Comparison of ENCODE assay signal across 3 cellular contexts in the genomic region with DNA sequence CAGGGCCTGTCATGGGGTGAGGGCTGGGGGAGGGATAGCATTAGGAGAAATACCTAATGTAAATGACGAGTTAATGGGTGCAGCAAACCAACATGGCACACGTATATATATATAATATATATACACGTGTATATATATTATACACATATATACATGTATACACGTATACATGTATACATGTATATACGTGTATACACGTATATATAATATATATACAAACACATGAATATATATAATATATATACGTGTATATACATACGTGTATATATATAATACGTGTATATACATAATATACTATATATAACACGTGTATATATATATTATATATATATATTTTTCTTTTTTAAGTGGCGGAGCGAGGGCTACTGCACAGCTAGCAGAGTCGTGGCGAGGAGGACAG. TPM values are rescaled to one million over a fixed set of nuclear protein-coding genes. Genes with fewer than 3 reads are reported as not detected.
A peak's percentile ranks its signal among the peaks of the same experiment; 100 is the strongest.
DNase-seq lines count a peak whose midpoint lies in the region; ATAC-seq, FAIRE-seq and TF ChIP-seq lines count a peak whose summit lies in the region.
"Not testable (repeated sequence)": the region's sequence is repeated elsewhere in the genome, so short reads cannot be mapped to it uniquely, and the experiment has no call there.
"Had no signal": no experiment of that assay in that cellular context is flagged by ENCODE, and none has a peak within 500 bp of the region (broad histone marks: within the 10 kb centered on the region; RNA-seq: fewer than 3 reads in every experiment).

No MANE protein-coding gene starts in this region.

- H3K9ac ChIP-seq in K562 (ENCODE audit: insufficient read depth in 1 of 2, low read depth in 2 of 2, low read length in 2 of 2) = not testable (repeated sequence)

- H3K27me3 ChIP-seq in K562 (ENCODE audit: control insufficient read depth in 2 of 2, insufficient read depth in 2 of 2, low read length in 2 of 2) = not testable (repeated sequence)

- POLR2A ChIA-PET in K562 (lab: Yijun Ruan, JAX) = not testable (repeated sequence)

- TF ChIP-seq EP300 in K562 (IDR thresholded peaks at IDR 0.05; ENCODE audit: low read length) = not testable (repeated sequence)

- TF ChIP-seq RAD21 in K562 (CRISPR knock-in tag; conservative IDR thresholded peaks at IDR 0.05 in 1 of 2, IDR thresholded peaks at IDR 0.05 in 1 of 2) = not testable (repeated sequence)

- not testable (repeated sequence) for H3K36me3 ChIP-seq in K562 (ENCODE audit: control insufficient read depth, insufficient read depth, low read length)

- H3K4me1 ChIP-seq in K562 (replicated peaks in 1 of 2; ENCODE audit: control insufficient read depth in 2 of 2, insufficient read depth in 2 of 2, low read length in 2 of 2) = not testable (repeated sequence)

- CTCF ChIA-PET in K562 (lab: Yijun Ruan, JAX; ENCODE audit: low intra/inter-chr PET ratio) = not testable (repeated sequence)

- WGBS in K562 (ENCODE audit: insufficient coverage, low coverage, missing lambda C conversion rate) = 79% methylated on average over 13 of the region's 14 CpGs

- not testable (repeated sequence) for ATAC-seq in SK-N-SH treated with all-trans-retinoic acid at 6 μM for 48 hours, K562

- not testable (repeated sequence) for H3K79me2 ChIP-seq in K562 (ENCODE audit: control insufficient read depth, insufficient read depth, low read length)

- not testable (repeated sequence) for TF ChIP-seq CTCF in K562 (IDR thresholded peaks at IDR 0.05 in 2 of 3, conservative IDR thresholded peaks at IDR 0.05 in 1 of 3; ENCODE audit: insufficient read depth in 2 of 3, low read depth in 1 of 3, low read length in 3 of 3)

- not testable (repeated sequence) for H3K9me3 ChIP-seq in K562 (replicated peaks; ENCODE audit: control insufficient read depth, insufficient read depth, low read depth, low read length)

- not testable (repeated sequence) for H3K4me2 ChIP-seq in K562 (ENCODE audit: insufficient read depth, low read length)

- H3K27ac ChIP-seq in K562 (ENCODE audit: extremely low read depth, low read depth, low read length) = not testable (repeated sequence)

- not testable (repeated sequence) for H4K20me1 ChIP-seq in K562 (replicated peaks; ENCODE audit: control insufficient read depth, insufficient read depth, low read length)

- DNase-seq in K562 (ENCODE audit: extremely low read depth in 1 of 4, low spot score in 3 of 4) = not testable (repeated sequence)

- not testable (repeated sequence) for H3K9me1 ChIP-seq in K562 (ENCODE audit: control insufficient read depth, insufficient read depth, low read length)

- in situ Hi-C loops in K562 (cut with MboI) = not testable (repeated sequence)

- not testable (repeated sequence) for TF ChIP-seq POLR2A in K562 (conservative IDR thresholded peaks at IDR 0.05)

- not testable (repeated sequence) for FAIRE-seq in K562 (lab: Jason Lieb, UNC)

- BruUV-seq in K562 (replicated peaks; lab: Mats Ljungman, UMichigan) = not testable (repeated sequence)

- H2AFZ ChIP-seq in K562 (ENCODE audit: low read depth, low read length) = not testable (repeated sequence)

- H3K4me3 ChIP-seq in K562 = not testable (repeated sequence)

- intact Hi-C loops in K562 (cut with micrococcal nuclease) = not testable (repeated sequence)

TF ChIP-seq in SK-N-SH treated with all-trans-retinoic acid at 6 μM for 48 hours, 23 proteins besides CTCF, POLR2A, EP300 and RAD21:
- peak; percentile 80; the same call in 1 of the 2 replicates for TF ChIP-seq OSR1 (CRISPR knock-in tag; IDR thresholded peaks at IDR 0.05)

TF ChIP-seq in K562, 482 proteins besides CTCF, POLR2A, EP300 and RAD21 (continues in another document):
- TF ChIP-seq ZNF140 (CRISPR knock-in tag; IDR thresholded peaks at IDR 0.05) (peak; percentile 84), ZNF408 (CRISPR knock-in tag; IDR thresholded peaks at IDR 0.05; ENCODE audit: low read depth) (peak; percentile 92; the same call in 1 of the 2 replicates), CEBPG (tag; conservative IDR thresholded peaks at IDR 0.05 in 1 of 2, IDR thresholded peaks at IDR 0.05 in 1 of 2) (peak in 1 of 2 experiments; percentile 38; a peak in 1 of 4 replicates), MTF1 (CRISPR knock-in tag; IDR thresholded peaks at IDR 0.05; ENCODE audit: borderline replicate concordance) (peak; percentile 92), ZNF76 (CRISPR knock-in tag; IDR thresholded peaks at IDR 0.05; ENCODE audit: borderline replicate concordance) (0 out of 2 replicates have a peak, but pooled peaks have one; percentile 21), ZNF707 (CRISPR knock-in tag; conservative IDR thresholded peaks at IDR 0.05) (peak; percentile 85), ZFP30 (CRISPR knock-in tag; IDR thresholded peaks at IDR 0.05; ENCODE audit: borderline replicate concordance) (0 out of 2 replicates have a peak, but pooled peaks have one; percentile 55), SLC30A9 (CRISPR knock-in tag; IDR thresholded peaks at IDR 0.05) (peak; percentile 90; the same call in 1 of the 2 replicates), NFIX (CRISPR knock-in tag; IDR thresholded peaks at IDR 0.05; ENCODE audit: low read depth) (peak; percentile 62)
- not testable (repeated sequence) for TF ChIP-seq CEBPG (CRISPR knock-in tag; IDR thresholded peaks at IDR 0.05)
- TF ChIP-seq, protein P1, sequence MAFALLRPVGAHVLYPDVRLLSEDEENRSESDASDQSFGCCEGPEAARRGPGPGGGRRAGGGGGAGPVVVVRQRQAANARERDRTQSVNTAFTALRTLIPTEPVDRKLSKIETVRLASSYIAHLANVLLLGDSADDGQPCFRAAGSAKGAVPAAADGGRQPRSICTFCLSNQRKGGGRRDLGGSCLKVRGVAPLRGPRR (CRISPR knock-in tag; IDR thresholded peaks at IDR 0.05) = 0 out of 2 replicates have a peak, but pooled peaks have one; percentile 38
- TF ChIP-seq, protein P2, sequence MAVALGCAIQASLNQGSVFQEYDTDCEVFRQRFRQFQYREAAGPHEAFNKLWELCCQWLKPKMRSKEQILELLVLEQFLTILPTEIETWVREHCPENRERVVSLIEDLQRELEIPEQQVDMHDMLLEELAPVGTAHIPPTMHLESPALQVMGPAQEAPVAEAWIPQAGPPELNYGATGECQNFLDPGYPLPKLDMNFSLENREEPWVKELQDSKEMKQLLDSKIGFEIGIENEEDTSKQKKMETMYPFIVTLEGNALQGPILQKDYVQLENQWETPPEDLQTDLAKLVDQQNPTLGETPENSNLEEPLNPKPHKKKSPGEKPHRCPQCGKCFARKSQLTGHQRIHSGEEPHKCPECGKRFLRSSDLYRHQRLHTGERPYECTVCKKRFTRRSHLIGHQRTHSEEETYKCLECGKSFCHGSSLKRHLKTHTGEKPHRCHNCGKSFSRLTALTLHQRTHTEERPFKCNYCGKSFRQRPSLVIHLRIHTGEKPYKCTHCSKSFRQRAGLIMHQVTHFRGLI (CRISPR knock-in tag; IDR thresholded peaks at IDR 0.05) = peak; percentile 80
- TF ChIP-seq, protein P3, sequence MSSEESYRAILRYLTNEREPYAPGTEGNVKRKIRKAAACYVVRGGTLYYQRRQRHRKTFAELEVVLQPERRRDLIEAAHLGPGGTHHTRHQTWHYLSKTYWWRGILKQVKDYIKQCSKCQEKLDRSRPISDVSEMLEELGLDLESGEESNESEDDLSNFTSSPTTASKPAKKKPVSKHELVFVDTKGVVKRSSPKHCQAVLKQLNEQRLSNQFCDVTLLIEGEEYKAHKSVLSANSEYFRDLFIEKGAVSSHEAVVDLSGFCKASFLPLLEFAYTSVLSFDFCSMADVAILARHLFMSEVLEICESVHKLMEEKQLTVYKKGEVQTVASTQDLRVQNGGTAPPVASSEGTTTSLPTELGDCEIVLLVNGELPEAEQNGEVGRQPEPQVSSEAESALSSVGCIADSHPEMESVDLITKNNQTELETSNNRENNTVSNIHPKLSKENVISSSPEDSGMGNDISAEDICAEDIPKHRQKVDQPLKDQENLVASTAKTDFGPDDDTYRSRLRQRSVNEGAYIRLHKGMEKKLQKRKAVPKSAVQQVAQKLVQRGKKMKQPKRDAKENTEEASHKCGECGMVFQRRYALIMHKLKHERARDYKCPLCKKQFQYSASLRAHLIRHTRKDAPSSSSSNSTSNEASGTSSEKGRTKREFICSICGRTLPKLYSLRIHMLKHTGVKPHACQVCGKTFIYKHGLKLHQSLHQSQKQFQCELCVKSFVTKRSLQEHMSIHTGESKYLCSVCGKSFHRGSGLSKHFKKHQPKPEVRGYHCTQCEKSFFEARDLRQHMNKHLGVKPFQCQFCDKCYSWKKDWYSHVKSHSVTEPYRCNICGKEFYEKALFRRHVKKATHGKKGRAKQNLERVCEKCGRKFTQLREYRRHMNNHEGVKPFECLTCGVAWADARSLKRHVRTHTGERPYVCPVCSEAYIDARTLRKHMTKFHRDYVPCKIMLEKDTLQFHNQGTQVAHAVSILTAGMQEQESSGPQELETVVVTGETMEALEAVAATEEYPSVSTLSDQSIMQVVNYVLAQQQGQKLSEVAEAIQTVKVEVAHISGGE (CRISPR knock-in tag; IDR thresholded peaks at IDR 0.05) = peak in 1 of 3 experiments; percentile 53; a peak in 1 of 6 replicates

RNA-seq across cellular contexts. Expression of a gene that starts 18.1 kb away (rescaled TPM):
- total RNA-seq in K562 (2011; cell fraction: chromatin; rRNA removed; ENCODE audit: low replicate concordance) = 7.3 and 11.8 TPM in 2 replicates
- total RNA-seq in K562 (2011; cell fraction: nucleolus; rRNA removed) = 3.0 and 3.4 TPM in 2 replicates
- 5.4 and 5.8 TPM in 2 replicates for total RNA-seq in K562 (2011; cell fraction: nucleoplasm; rRNA removed)
- total RNA-seq in K562 (2014; rRNA removed) = 1.00 and 1.4 TPM in 2 replicates
- 2.2 and 2.7 TPM in 2 replicates for total RNA-seq in K562 (2014; rRNA removed; fragmentation: Illumina TruSeq; extraction: Trizol)
- 2.5 and 2.8 TPM in 2 replicates for total RNA-seq in K562 (2015; rRNA removed; fragmentation: Illumina TruSeq; extraction: Trizol)
- total RNA-seq in K562 (2021) = 0.71 and 1.4 TPM in 2 replicates
- 2.3 and 2.5 TPM in 2 replicates for polyA plus RNA-seq in K562 (2011; rRNA removed)
- polyA plus RNA-seq in K562 (2011; cell fraction: cytosol; rRNA removed) = 1.2 and 2.3 TPM in 2 replicates
- polyA plus RNA-seq in K562 (2011; cell fraction: nucleus; rRNA removed) = 4.2 and 6.1 TPM in 2 replicates
- polyA plus RNA-seq in K562 (2012) = 2.1 and 2.3 TPM in 2 replicates
- polyA plus RNA-seq in K562 (2014; fragmentation: Illumina TruSeq; extraction: Trizol) = 1.6 and 2.2 TPM in 2 replicates
- polyA plus RNA-seq in K562 (2014; fragmentation: Nextera tagmentation; extraction: Ambion mirVana) = under 1 TPM; 0.38 to 0.43 TPM
- polyA plus RNA-seq in K562 (2014; rRNA removed) = 0.70 and 0.88 TPM in 2 replicates
- polyA minus RNA-seq in K562 (2011; rRNA and poly(A)+ RNA removed) = 3.2 and 4.3 TPM in 2 replicates
- polyA minus RNA-seq in K562 (2011; cell fraction: cytosol; rRNA and poly(A)+ RNA removed) = 1.2 and 1.3 TPM in 2 replicates
- polyA minus RNA-seq in K562 (2011; cell fraction: nucleus; rRNA and poly(A)+ RNA removed) = 1.9 and 2.3 TPM in 2 replicates
- polyA plus RNA-seq: CD14-positive monocyte had no signal
